ENCODE assay signal across 3 cellular contexts in the genomic region with DNA sequence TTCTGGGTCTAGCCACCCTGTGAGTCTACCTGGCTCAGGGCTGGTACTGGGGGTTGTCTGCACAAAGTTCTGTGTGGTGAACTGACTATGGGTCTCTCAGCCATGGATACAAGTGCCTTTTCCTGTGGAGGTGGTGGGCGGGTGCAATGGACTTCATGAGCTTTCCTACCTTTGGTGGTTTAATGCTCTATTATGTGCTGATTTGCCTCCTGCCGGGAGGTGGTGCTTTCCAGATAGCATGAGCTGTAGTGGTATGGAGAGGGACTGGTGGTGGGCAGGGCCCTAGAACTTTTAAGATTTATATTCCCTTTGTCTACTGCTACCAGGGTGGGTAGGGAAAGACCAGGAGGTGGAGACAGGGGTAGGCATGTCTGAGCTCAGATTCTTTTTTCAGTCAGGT.
"Had no signal": no experiment of that assay in that cellular context is flagged by ENCODE, and none has a peak within 500 bp of the region (broad histone marks: within the 10 kb centered on the region; RNA-seq: fewer than 3 reads in every experiment).

No MANE protein-coding gene starts in this region.

- DNase-seq: GDM1, GF-D8 had no signal

- ATAC-seq: GM12878 had no signal

- H3K4me3 ChIP-seq: GM12878 had no signal
